26 cellular contexts compared by ENCODE assay signal in the genomic region with DNA sequence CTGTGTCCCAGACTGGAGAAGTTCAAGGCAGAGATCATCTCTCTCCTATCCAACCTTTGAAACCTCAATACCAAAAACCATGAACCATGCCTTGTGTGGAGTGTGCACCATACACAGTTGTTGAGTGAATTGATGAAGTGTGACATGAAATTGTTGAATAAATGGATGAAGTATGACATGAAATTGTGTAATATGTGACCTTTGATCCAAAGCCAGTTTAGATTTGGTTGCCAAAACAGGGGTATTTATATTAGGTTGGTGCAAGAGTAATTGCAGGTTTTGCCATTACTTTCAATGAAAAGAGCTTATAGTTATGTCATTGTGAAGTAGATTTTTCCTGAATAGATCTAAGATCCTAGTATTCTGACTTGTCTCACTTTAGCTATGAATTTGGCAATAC. TPM values are rescaled to one million over a fixed set of nuclear protein-coding genes. Genes with fewer than 3 reads are reported as not detected.
"Had no signal": no experiment of that assay in that cellular context is flagged by ENCODE, and none has a peak within 500 bp of the region (broad histone marks: within the 10 kb centered on the region; RNA-seq: fewer than 3 reads in every experiment).

No MANE protein-coding gene starts in this region.

- DNase-seq: effector CD8-positive, alpha-beta T cell; endodermal cell; heart left ventricle; kidney; mesendoderm; midbrain; naive thymus-derived CD4-positive, alpha-beta T cell; nucleus accumbens; ovary; posterior cingulate gyrus; psoas muscle; right cardiac atrium; stimulated activated CD4-positive, alpha-beta T cell treated with anti-CD3 and anti-CD28 coated beads, Interleukin-15, amount 100 ng/mL, for 24 hours; stimulated activated CD4-positive, alpha-beta T cell treated with anti-CD3 and anti-CD28 coated beads, Interleukin-2, amount 100 ng/mL, for 48 hours; stimulated activated naive B cell treated with anti-CD40 and anti-IgM and Interleukin-4, amounts not matched to agents 10 μg/mL and 1 μg/mL and 100 μg/mL, for 72 hours; stimulated activated naive CD8-positive, alpha-beta T cell treated with anti-CD3 and anti-CD28 coated beads, Interleukin-15, amount 100 ng/mL, for 72 hours; transverse colon; upper lobe of right lung; uterus had no signal

- H3K27ac Mint-ChIP-seq: endodermal cell; naive thymus-derived CD4-positive, alpha-beta T cell; nephron; stimulated activated naive B cell treated with anti-CD40 and anti-IgM and Interleukin-4, amounts not matched to agents 10 μg/mL and 1 μg/mL and 100 μg/mL, for 72 hours; stimulated activated naive CD8-positive, alpha-beta T cell treated with anti-CD3 and anti-CD28 coated beads, Interleukin-15, amount 100 ng/mL, for 72 hours had no signal

- H3K4me3 Mint-ChIP-seq: endodermal cell; naive thymus-derived CD4-positive, alpha-beta T cell; stimulated activated naive B cell treated with anti-CD40 and anti-IgM and Interleukin-4, amounts not matched to agents 10 μg/mL and 1 μg/mL and 100 μg/mL, for 72 hours; stimulated activated naive CD8-positive, alpha-beta T cell treated with anti-CD3 and anti-CD28 coated beads, Interleukin-15, amount 100 ng/mL, for 72 hours had no signal

- H3K4me3 ChIP-seq: esophagus muscularis mucosa, heart left ventricle, hepatocyte, ovary, psoas muscle, skin epidermis, suprapubic skin, transverse colon, upper lobe of right lung, uterus had no signal

- H3K9me3 Mint-ChIP-seq: endodermal cell; nephron; stimulated activated naive B cell treated with anti-CD40 and anti-IgM and Interleukin-4, amounts not matched to agents 10 μg/mL and 1 μg/mL and 100 μg/mL, for 72 hours; stimulated activated naive CD8-positive, alpha-beta T cell treated with anti-CD3 and anti-CD28 coated beads, Interleukin-15, amount 100 ng/mL, for 72 hours had no signal

- H3K27me3 ChIP-seq: esophagus muscularis mucosa, hepatocyte, ovary, suprapubic skin, transverse colon, upper lobe of right lung, uterus had no signal

- H3K9me3 ChIP-seq: esophagus muscularis mucosa, heart left ventricle, ovary, psoas muscle, suprapubic skin, transverse colon, upper lobe of right lung, uterus had no signal

- H3K4me1 ChIP-seq: upper lobe of right lung, uterus had no signal

- H3K27ac ChIP-seq: epithelial cell of prostate, esophagus muscularis mucosa, heart left ventricle, hepatocyte, ovary, psoas muscle, skin epidermis, suprapubic skin, transverse colon, upper lobe of right lung, uterus had no signal

- H3K4me2 ChIP-seq: hepatocyte had no signal

- H2AFZ ChIP-seq: hepatocyte had no signal

- H3K36me3 ChIP-seq: esophagus muscularis mucosa, heart left ventricle, ovary, suprapubic skin, transverse colon, upper lobe of right lung, uterus had no signal

- ATAC-seq: heart left ventricle; left lobe of liver; naive thymus-derived CD4-positive, alpha-beta T cell; psoas muscle; right cardiac atrium; stimulated activated naive B cell treated with anti-CD40 and anti-IgM and Interleukin-4, amounts not matched to agents 10 μg/mL and 1 μg/mL and 100 μg/mL, for 72 hours; stimulated activated naive CD8-positive, alpha-beta T cell treated with anti-CD3 and anti-CD28 coated beads, Interleukin-15, amount 100 ng/mL, for 72 hours; upper lobe of right lung had no signal

RNA-seq across cellular contexts. Expression of gene MAGI1, which starts 3.1 kb away (rescaled TPM):
- polyA plus RNA-seq: naive thymus-derived CD4-positive, alpha-beta T cell had no signal
